ENCODE assay signal across 11 cellular contexts in the genomic region with DNA sequence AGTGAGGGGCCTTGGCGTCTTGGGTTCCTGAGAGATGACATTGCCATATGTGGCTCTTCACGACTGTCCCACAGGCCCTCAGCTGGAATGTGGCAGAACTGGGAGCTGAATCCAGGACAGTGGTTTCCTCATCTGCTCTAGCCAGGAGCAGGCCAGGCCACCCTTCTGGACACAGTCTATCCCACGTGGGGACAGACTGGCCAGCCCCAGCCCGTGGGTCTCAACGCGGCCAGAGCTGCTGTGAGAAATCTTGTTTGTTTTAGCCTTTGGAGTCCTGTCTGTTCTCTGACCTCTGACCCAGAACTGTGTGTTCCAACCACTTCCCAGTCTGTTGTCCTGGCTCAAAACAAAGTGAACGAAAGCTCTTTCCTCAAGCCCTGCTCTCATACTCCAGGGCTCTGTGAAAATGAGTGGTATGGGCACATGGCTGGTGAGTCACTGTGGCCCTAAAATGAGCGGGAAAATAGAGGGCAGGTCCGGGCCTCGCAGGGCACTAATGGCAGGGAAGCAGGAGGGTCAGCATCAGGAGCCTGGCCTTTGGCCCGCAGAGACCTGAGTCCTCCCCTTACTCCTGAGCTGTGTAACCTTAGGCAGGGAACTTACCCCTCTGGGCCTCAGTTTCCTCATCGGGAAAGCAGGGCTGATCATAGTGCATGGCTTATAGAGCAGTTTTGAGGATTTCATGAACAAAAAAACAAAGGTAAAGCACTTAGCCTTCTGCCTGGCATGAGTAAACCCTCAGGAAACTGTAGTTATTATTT. TPM values are rescaled to one million over a fixed set of nuclear protein-coding genes. Genes with fewer than 3 reads are reported as not detected.
DNase-seq lines count a peak whose midpoint lies in the region; ATAC-seq and TF ChIP-seq lines count a peak whose summit lies in the region.
"Had no signal": no experiment of that assay in that cellular context is flagged by ENCODE, and none has a peak within 500 bp of the region (broad histone marks: within the 10 kb centered on the region; RNA-seq: fewer than 3 reads in every experiment).

No MANE protein-coding gene starts in this region.

- no peak overlapping the region for H2AFZ ChIP-seq in hepatocyte

- no peak overlapping the region for H3K4me2 ChIP-seq in hepatocyte

- no peaks in the 10 kb centered on the region for H4K20me1 ChIP-seq in hepatocyte (ENCODE audit: insufficient read depth, poor library complexity, severe bottlenecking)

- POLR2A ChIA-PET in CD4-positive, alpha-beta T cell (lab: Charles Lee): no interaction called here

- in situ Hi-C loops in brain microvascular endothelial cell (cut with HindIII; ENCODE audit: low pct_ligation_motif_present, low sequenced_read_pairs): no loop called here

- DNase-seq in EH (ENCODE audit: low read depth): peak; percentile 93
- DNase-seq in brain microvascular endothelial cell: peak; percentile 83
- DNase-seq in hepatocyte (ENCODE audit: low spot score): peak; percentile 60
- peak; percentile 94 for DNase-seq in renal cortical epithelial cell (ENCODE audit: low read depth)
- DNase-seq in middle frontal gyrus (ENCODE audit: extremely low spot score, low spot score): no peak
- no peak for DNase-seq in CD4-positive, alpha-beta T cell
- DNase-seq: DMS79, NCI-H2227 treated with DMSO at 0.1 percent for 48 hours, occipital lobe had no signal

- H3K4me3 ChIP-seq in brain microvascular endothelial cell (ENCODE audit: low read depth, low read length): no peak overlapping the region
- H3K4me3 ChIP-seq in hepatocyte: no peak overlapping the region

- no peak overlapping the region for H3K27ac Mint-ChIP-seq in CD4-positive, alpha-beta T cell

- H3K9me2 ChIP-seq in hepatocyte (replicated peaks; ENCODE audit: insufficient read depth): no peaks in the 10 kb centered on the region

- H3K79me2 ChIP-seq in hepatocyte: no peaks in the 10 kb centered on the region

- H3K27me3 ChIP-seq in brain microvascular endothelial cell (replicated peaks): no peaks in the 10 kb centered on the region
- H3K27me3 ChIP-seq in hepatocyte: no peaks in the 10 kb centered on the region
- H3K27me3 ChIP-seq in CD4-positive, alpha-beta T cell (ENCODE audit: control insufficient read depth, insufficient read depth, low read length): no peaks in the 10 kb centered on the region

- peaks cover 25% of the 10 kb centered on the region for H3K4me1 ChIP-seq in hepatocyte (ENCODE audit: insufficient read depth)

- H3K36me3 Mint-ChIP-seq in CD4-positive, alpha-beta T cell (ENCODE audit: low read depth): no peaks in the 10 kb centered on the region

- no peaks in the 10 kb centered on the region for H3K9me3 Mint-ChIP-seq in CD4-positive, alpha-beta T cell

- peak overlapping the region; percentile 99 for H3K27ac ChIP-seq in brain microvascular endothelial cell
- H3K27ac ChIP-seq in hepatocyte: peak overlapping the region; percentile 91
- no peak overlapping the region for H3K27ac ChIP-seq in CD4-positive, alpha-beta T cell (ENCODE audit: low read depth, low read length)

- intact Hi-C loops in CD4-positive, alpha-beta T cell (cut with DNase I, micrococcal nuclease): no loop called here

- TF ChIP-seq CTCF in brain microvascular endothelial cell (IDR thresholded peaks at IDR 0.05; ENCODE audit: low read depth, low read length, missing control alignments) (no peak), hepatocyte (IDR thresholded peaks at IDR 0.05; ENCODE audit: poor library complexity) (no peak)
- no peak for TF ChIP-seq CTCF in CD4-positive, alpha-beta T cell (IDR thresholded peaks at IDR 0.05)

- no peak overlapping the region for H3K4me3 Mint-ChIP-seq in CD4-positive, alpha-beta T cell

- H3K9me3 ChIP-seq in hepatocyte (ENCODE audit: low read depth): no peaks in the 10 kb centered on the region
- no peaks in the 10 kb centered on the region for H3K9me3 ChIP-seq in CD4-positive, alpha-beta T cell (ENCODE audit: control insufficient read depth, low read length)

- WGBS in hepatocyte (ENCODE audit: low lambda C conversion rate, missing lambda C conversion rate): 70% methylated on average over 12 of the region's 12 CpGs

- no peak for ATAC-seq in HG02884 (IDR thresholded peaks at IDR 0.05; ENCODE audit: unreplicated experiment)
- ATAC-seq in CD4-positive, alpha-beta T cell (ENCODE audit: poor library complexity): no peak
- ATAC-seq in GM18520 (IDR thresholded peaks at IDR 0.05; ENCODE audit: unreplicated experiment): no peak

- no peaks in the 10 kb centered on the region for H3K36me3 ChIP-seq in brain microvascular endothelial cell (replicated peaks)
- H3K36me3 ChIP-seq in hepatocyte (replicated peaks; ENCODE audit: insufficient read depth, low read depth): no peaks in the 10 kb centered on the region

- peaks cover 13% of the 10 kb centered on the region for H3K27me3 Mint-ChIP-seq in CD4-positive, alpha-beta T cell

- H3K4me1 Mint-ChIP-seq in CD4-positive, alpha-beta T cell (ENCODE audit: low read depth): peaks cover 32% of the 10 kb centered on the region

- CTCF ChIA-PET in CD4-positive, alpha-beta T cell (lab: Charles Lee): interaction anchor here (0.7 to 2.9 kb wide), 3 partner anchors 17 to 479 kb away, joined by 4 to 21 read pairs (median 8); no protein-coding TSS in a partner anchor

RNA-seq across cellular contexts. Expression of a gene that starts 34.8 kb away (rescaled TPM):
- total RNA-seq in hepatocyte: 57.8 and 79.1 TPM in 2 replicates
- polyA plus RNA-seq in hepatocyte: 101 and 103 TPM in 2 replicates
- total RNA-seq in renal cortical epithelial cell: 43.6 and 74.3 TPM in 2 replicates
- total RNA-seq in CD4-positive, alpha-beta T cell: 10 to 100 TPM; 16.9 to 18.7 TPM

Comparison
In these comparisons a context has a peak if more than half of its experiments do, and no peak if none do; other contexts are left out.
1. DNase-seq: peak in EH (single experiment), brain microvascular endothelial cell (single experiment), hepatocyte (single experiment) and renal cortical epithelial cell (single experiment); none in middle frontal gyrus (single experiment) and CD4-positive, alpha-beta T cell (0 of 10).